8 cellular contexts compared by ENCODE assay signal in the genomic region with DNA sequence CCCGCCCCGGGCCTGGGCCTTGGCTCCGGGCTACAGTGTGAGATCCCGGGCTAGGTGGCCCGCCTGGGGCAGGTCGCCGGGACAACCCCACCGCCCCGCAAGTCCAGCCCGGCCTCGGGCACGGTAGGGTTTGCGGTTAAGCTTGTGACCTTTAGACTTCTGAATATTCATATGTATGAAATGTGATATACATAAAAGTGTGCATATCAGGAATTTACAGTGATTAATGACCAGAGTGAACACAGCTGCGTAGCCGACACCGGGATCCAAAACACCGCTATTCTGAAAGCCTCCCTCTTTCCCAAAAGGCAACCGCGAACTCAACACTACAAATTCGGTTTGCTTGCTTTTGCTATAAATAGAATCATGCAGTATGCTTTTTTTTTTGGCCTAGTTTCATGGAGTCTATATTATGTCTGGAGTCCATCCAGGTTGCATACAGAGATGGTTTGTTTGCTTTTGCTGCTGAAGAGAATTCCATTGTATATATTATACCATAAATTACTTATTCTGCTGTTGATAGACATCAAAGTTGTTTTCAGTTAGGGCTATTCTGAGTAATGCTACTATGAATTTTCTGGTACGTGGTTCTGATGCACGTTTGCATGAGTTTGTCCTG. TPM values are rescaled to one million over a fixed set of nuclear protein-coding genes. Genes with fewer than 3 reads are reported as not detected.
DNase-seq lines count a peak whose midpoint lies in the region; ATAC-seq and TF ChIP-seq lines count a peak whose summit lies in the region.

No MANE protein-coding gene starts in this region.

- peak overlapping the region; percentile 77 to 92 for H3K4me3 ChIP-seq in vagina

- CTCF ChIA-PET in Calu3 (lab: Charles Lee), result interaction anchor here (0.7 to 1.7 kb wide), 3 partner anchors 161 to 448 kb away, joined by 4 to 10 read pairs (median 5); no protein-coding TSS in a partner anchor

- H3K4me1 Mint-ChIP-seq in Calu3 (ENCODE audit: low read depth, unreplicated experiment), result no peaks in the 10 kb centered on the region
- peaks cover 39% of the 10 kb centered on the region for H3K4me1 Mint-ChIP-seq in mesothelial cell of epicardium

- H3K9me3 Mint-ChIP-seq in Calu3 (ENCODE audit: low read depth, unreplicated experiment), result no peaks in the 10 kb centered on the region
- H3K9me3 Mint-ChIP-seq in mesothelial cell of epicardium, result no peaks in the 10 kb centered on the region

- H3K4me1 ChIP-seq in vagina, result peaks cover 37% of the 10 kb centered on the region

- H3K9me3 ChIP-seq in vagina, result no peaks in the 10 kb centered on the region

- H3K27ac Mint-ChIP-seq in Calu3 (ENCODE audit: unreplicated experiment) (peak overlapping the region; percentile 89), mesothelial cell of epicardium (peak overlapping the region; percentile 96)

- H3K36me3 Mint-ChIP-seq in Calu3 (ENCODE audit: insufficient read depth, unreplicated experiment) (peaks cover 56% of the 10 kb centered on the region), mesothelial cell of epicardium (peaks cover 2% of the 10 kb centered on the region)

- H3K27me3 Mint-ChIP-seq in Calu3 (ENCODE audit: unreplicated experiment), result no peaks in the 10 kb centered on the region
- no peaks in the 10 kb centered on the region for H3K27me3 Mint-ChIP-seq in mesothelial cell of epicardium (ENCODE audit: low read depth)

- TF ChIP-seq CTCF in Calu3 (IDR thresholded peaks at IDR 0.05; ENCODE audit: unreplicated experiment) (no peak), mesothelial cell of epicardium (IDR thresholded peaks at IDR 0.05; ENCODE audit: unreplicated experiment) (no peak), vagina (IDR thresholded peaks at IDR 0.05) (no peak)

- DNase-seq in Calu3, result no peak
- DNase-seq in NAMALWA (ENCODE audit: low spot score), result peak; percentile 34
- no peak for DNase-seq in mesothelial cell of epicardium (ENCODE audit: low spot score in 2 of 2, unreplicated experiment in 2 of 2)
- no peak for DNase-seq in vagina (ENCODE audit: extremely low spot score in 2 of 2)
- DNase-seq in GM03348 (ENCODE audit: low spot score), result no peak

- TF ChIP-seq POLR2A in vagina (IDR thresholded peaks at IDR 0.05), result no peak

- H3K36me3 ChIP-seq in vagina, result no peaks in the 10 kb centered on the region

- H3K27ac ChIP-seq in cingulate gyrus (ENCODE audit: low read depth, low read length) (peak overlapping the region; percentile 72), vagina (peak overlapping the region; percentile 89)

- H3K27me3 ChIP-seq in vagina, result no peaks in the 10 kb centered on the region

- TSS peak; percentile 56 for BruUV-seq in Calu3 (replicated peaks; lab: Mats Ljungman, UMichigan)

- H3K4me3 Mint-ChIP-seq in Calu3 (ENCODE audit: low read depth, unreplicated experiment) (peak overlapping the region; percentile 98), mesothelial cell of epicardium (peak overlapping the region; percentile 93)

- intact Hi-C loops in Calu3 (cut with micrococcal nuclease; ENCODE audit: unreplicated experiment) (no loop called here), vagina (cut with DNase I) (loop anchor here (5.0 kb wide), 1 partner anchor 357 kb away; the partner anchor contains the start of gene TM2D3)

- ATAC-seq in HG02884 (IDR thresholded peaks at IDR 0.05; ENCODE audit: unreplicated experiment) (no peak), GM21447 (IDR thresholded peaks at IDR 0.05; ENCODE audit: unreplicated experiment) (no peak)

RNA-seq across cellular contexts. Expression of gene SNRPA1, which starts 0.7 kb away (rescaled TPM):
- total RNA-seq in Calu3 (2022) (123 and 140 TPM in 2 replicates), mesothelial cell of epicardium (82.2 to 86.2 TPM (median 82.8 TPM) in 3 replicates), vagina (30.7 TPM)

RNA-seq across cellular contexts. Expression of gene SELENOS, which starts 18.4 kb away (rescaled TPM):
- total RNA-seq in Calu3 (2022) (83.3 and 85.0 TPM in 2 replicates), mesothelial cell of epicardium (38.1 to 45.2 TPM (median 44.7 TPM) in 3 replicates), vagina (47.6 TPM)

RNA-seq across cellular contexts. Expression of gene CHSY1, which starts 43.9 kb away (rescaled TPM):
- 24.0 and 25.0 TPM in 2 replicates for total RNA-seq in Calu3 (2022)
- total RNA-seq in mesothelial cell of epicardium, result 65.1 to 71.6 TPM (median 69.3 TPM) in 3 replicates
- total RNA-seq in vagina, result 28.0 TPM
